In genomic region chr4:161172396-161173026, GRCh38 we compare ENCODE assay signal across 25 cellular contexts.
DNase-seq lines count a peak whose midpoint lies in the region; ATAC-seq, FAIRE-seq and TF ChIP-seq lines count a peak whose summit lies in the region.
"Had no signal": no experiment of that assay in that cellular context is flagged by ENCODE, and none has a peak within 500 bp of the region (broad histone marks: within the 10 kb centered on the region; RNA-seq: fewer than 3 reads in every experiment).

No MANE protein-coding gene starts in this region.

- CTCF ChIA-PET in HepG2 (lab: Yijun Ruan, JAX; ENCODE audit: low intra/inter-chr PET ratio, low total read pairs): no interaction called here

- H3K4me2 ChIP-seq in HepG2 (ENCODE audit: low read depth, low read length) (no peak overlapping the region), Karpas-422 (ENCODE audit: low read depth, low read length, poor library complexity, severe bottlenecking) (no peak overlapping the region), mesendoderm (ENCODE audit: low read length) (no peak overlapping the region)
- H3K4me2 ChIP-seq: BLaER1 treated with 17β-estradiol and CSF1 and Interleukin-3, amounts not matched to agents 10 nM and 100 nM had no signal

- H2BK5ac ChIP-seq in mesendoderm (ENCODE audit: low read length): no peak overlapping the region

- no peaks in the 10 kb centered on the region for H3K9me2 ChIP-seq in Karpas-422 (replicated peaks; ENCODE audit: insufficient read depth, low read length)

- H3K36me3 ChIP-seq in HepG2 (replicated peaks in 1 of 2; ENCODE audit: control insufficient read depth in 1 of 2, insufficient read depth in 2 of 2, low read length in 2 of 2) (no peaks in the 10 kb centered on the region), right lobe of liver (no peaks in the 10 kb centered on the region), Karpas-422 (ENCODE audit: insufficient read depth, low read length) (no peaks in the 10 kb centered on the region), small intestine (ENCODE audit: control insufficient read depth in 2 of 2, insufficient read depth in 2 of 2, low read length in 2 of 2) (no peaks in the 10 kb centered on the region), mesendoderm (ENCODE audit: control insufficient read depth, insufficient read depth, low read length) (no peaks in the 10 kb centered on the region), spleen (no peaks in the 10 kb centered on the region)
- H3K36me3 ChIP-seq: BE2C; BLaER1 treated with 17β-estradiol and CSF1 and Interleukin-3, amounts not matched to agents 10 nM and 100 nM; HAP-1 had no signal

- H3K27me3 ChIP-seq in HepG2 (ENCODE audit: control insufficient read depth in 1 of 2, insufficient read depth in 2 of 2, low read length in 2 of 2): no peaks in the 10 kb centered on the region
- H3K27me3 ChIP-seq in right lobe of liver: no peaks in the 10 kb centered on the region
- no peaks in the 10 kb centered on the region for H3K27me3 ChIP-seq in Karpas-422 (ENCODE audit: low read length)
- no peaks in the 10 kb centered on the region for H3K27me3 ChIP-seq in small intestine (ENCODE audit: control insufficient read depth in 2 of 2, insufficient read depth in 2 of 2, low read length in 2 of 2)
- no peaks in the 10 kb centered on the region for H3K27me3 ChIP-seq in mesendoderm (ENCODE audit: insufficient read depth, low read length, poor library complexity)
- no peaks in the 10 kb centered on the region for H3K27me3 ChIP-seq in spleen (replicated peaks in 1 of 7)
- H3K27me3 ChIP-seq: BE2C; BLaER1 treated with 17β-estradiol and CSF1 and Interleukin-3, amounts not matched to agents 10 nM and 100 nM had no signal

- no peak overlapping the region for H2BK120ac ChIP-seq in mesendoderm (ENCODE audit: low read depth, low read length)

- no peak for DNase-seq in HepG2 (ENCODE audit: low spot score)
- DNase-seq in right lobe of liver: no peak
- peak; percentile 6 for DNase-seq in Karpas-422
- peak; percentile 55 for DNase-seq in epithelial cell of esophagus (ENCODE audit: low read depth)
- DNase-seq in small intestine: no peak
- DNase-seq in mesendoderm: no peak
- DNase-seq in spleen: no peak
- DNase-seq: ACHN; AML-193; BE2C; CD4-positive, alpha-beta T cell; CD8-positive, alpha-beta memory T cell; DMS53; DMS79 treated with DMSO at 0.1 percent for 48 hours; GF-D8; GOT3; HFFc6 had no signal

- TF ChIP-seq EP300 in HepG2 (IDR thresholded peaks at IDR 0.05; ENCODE audit: low read depth in 2 of 2, low read length in 2 of 2) (no peak), HepG2 (CRISPR knock-in tag; IDR thresholded peaks at IDR 0.05; ENCODE audit: borderline replicate concordance) (no peak)

- H3K23ac ChIP-seq in mesendoderm (ENCODE audit: low read length): no peak overlapping the region

- TF ChIP-seq CTCF in HepG2 (CRISPR knock-in tag; IDR thresholded peaks at IDR 0.05) (no peak), right lobe of liver (IDR thresholded peaks at IDR 0.05) (no peak), epithelial cell of esophagus (IDR thresholded peaks at IDR 0.05; ENCODE audit: insufficient read depth, low read depth, low read length, missing control alignments) (no peak), spleen (IDR thresholded peaks at IDR 0.05 in 8 of 11, conservative IDR thresholded peaks at IDR 0.05 in 3 of 11) (no peak)

- H2AFZ ChIP-seq in HepG2 (ENCODE audit: low read length) (no peak overlapping the region), Karpas-422 (ENCODE audit: low read length) (no peak overlapping the region)

- H3K9me3 ChIP-seq in HepG2 (ENCODE audit: low read length): no peaks in the 10 kb centered on the region
- H3K9me3 ChIP-seq in right lobe of liver: no peaks in the 10 kb centered on the region
- H3K9me3 ChIP-seq in Karpas-422 (ENCODE audit: low read length): peaks cover 56% of the 10 kb centered on the region
- no peaks in the 10 kb centered on the region for H3K9me3 ChIP-seq in small intestine (ENCODE audit: control insufficient read depth, low read depth)
- peaks cover 0 to 5% (median 0%) of the 10 kb centered on the region in 8 donors for H3K9me3 ChIP-seq in spleen
- H3K9me3 ChIP-seq: BE2C; BLaER1 treated with 17β-estradiol and CSF1 and Interleukin-3, amounts not matched to agents 10 nM and 100 nM; HAP-1 had no signal

- no peak overlapping the region for H2BK15ac ChIP-seq in mesendoderm (replicated peaks; ENCODE audit: low read depth)

- no peak for TF ChIP-seq RAD21 in HepG2 (CRISPR knock-in tag; IDR thresholded peaks at IDR 0.05)

- FAIRE-seq in HepG2 (lab: Jason Lieb, UNC) (no peak), small intestine (lab: Jason Lieb, UNC) (no peak)
- FAIRE-seq: A204.1, D721Med, GM12892, H54 had no signal

- H3K18ac ChIP-seq in mesendoderm (ENCODE audit: low read length): no peak overlapping the region

- H3K9ac ChIP-seq in HepG2 (ENCODE audit: insufficient read depth, low read depth, low read length) (no peak overlapping the region), Karpas-422 (ENCODE audit: low read length) (no peak overlapping the region), mesendoderm (ENCODE audit: low read length) (no peak overlapping the region)
- H3K9ac ChIP-seq: BLaER1 treated with 17β-estradiol and CSF1 and Interleukin-3, amounts not matched to agents 10 nM and 100 nM had no signal

- intact Hi-C loops in HepG2 (cut with micrococcal nuclease; ENCODE audit: unreplicated experiment) (no loop called here), right lobe of liver (cut with DNase I) (no loop called here), spleen (cut with DNase I; ENCODE audit: low total_unique reads) (no loop called here)

- H4K8ac ChIP-seq in mesendoderm (ENCODE audit: low read depth, low read length): no peak overlapping the region

- no peaks in the 10 kb centered on the region for H3K4me1 ChIP-seq in HepG2 (ENCODE audit: insufficient read depth, low read length)
- H3K4me1 ChIP-seq in right lobe of liver: no peaks in the 10 kb centered on the region
- no peaks in the 10 kb centered on the region for H3K4me1 ChIP-seq in Karpas-422 (ENCODE audit: low read length)
- H3K4me1 ChIP-seq in small intestine (ENCODE audit: control insufficient read depth in 2 of 2, insufficient read depth in 1 of 2, low read depth in 1 of 2, low read length in 1 of 2): no peaks in the 10 kb centered on the region
- H3K4me1 ChIP-seq in mesendoderm (ENCODE audit: control insufficient read depth, low read depth, low read length): no peaks in the 10 kb centered on the region
- no peaks in the 10 kb centered on the region for H3K4me1 ChIP-seq in spleen
- H3K4me1 ChIP-seq: BLaER1 treated with 17β-estradiol and CSF1 and Interleukin-3, amounts not matched to agents 10 nM and 100 nM had no signal

- no peak overlapping the region for H4K5ac ChIP-seq in mesendoderm (ENCODE audit: low read length)

- POLR2A ChIA-PET in HepG2 (lab: Yijun Ruan, JAX): no interaction called here

- BruUV-seq in HepG2 (replicated peaks; lab: Mats Ljungman, UMichigan): no TSS peak

- H3K4me3 ChIP-seq in HepG2 (replicated peaks in 1 of 3; ENCODE audit: insufficient read depth in 1 of 3, low read depth in 2 of 3, low read length in 3 of 3) (no peak overlapping the region), right lobe of liver (no peak overlapping the region), Karpas-422 (ENCODE audit: low read length) (no peak overlapping the region), epithelial cell of esophagus (ENCODE audit: low read length) (no peak overlapping the region), small intestine (ENCODE audit: low read depth in 1 of 2, low read length in 2 of 2) (no peak overlapping the region), mesendoderm (ENCODE audit: low read length) (no peak overlapping the region), spleen (no peak overlapping the region)
- H3K4me3 ChIP-seq: BLaER1 treated with 17β-estradiol and CSF1 and Interleukin-3, amounts not matched to agents 10 nM and 100 nM; HAP-1 had no signal

- no peak for TF ChIP-seq POLR2A in HepG2 (IDR thresholded peaks at IDR 0.05; ENCODE audit: insufficient read depth in 1 of 2, low read depth in 2 of 2, low read length in 2 of 2)
- no peak for TF ChIP-seq POLR2A in right lobe of liver (IDR thresholded peaks at IDR 0.05)
- TF ChIP-seq POLR2A in spleen (IDR thresholded peaks at IDR 0.05): no peak

- H2AK5ac ChIP-seq in mesendoderm (ENCODE audit: low read length): no peak overlapping the region

- no peaks in the 10 kb centered on the region for H3K79me2 ChIP-seq in HepG2 (ENCODE audit: insufficient read depth, low read length)
- H3K79me2 ChIP-seq in Karpas-422 (ENCODE audit: low read length): no peaks in the 10 kb centered on the region
- H3K79me2 ChIP-seq in mesendoderm (ENCODE audit: control insufficient read depth, insufficient read depth, low read length): no peaks in the 10 kb centered on the region

- WGBS in HepG2 (ENCODE audit: low lambda C conversion rate): 2% methylated on average over 1 of the region's 1 CpG
- WGBS in right lobe of liver (ENCODE audit: insufficient coverage, low coverage, low lambda C conversion rate, missing lambda C conversion rate): 81% methylated on average over 1 of the region's 1 CpG
- 84 to 89% (median 88%) methylated on average over 1 of the region's 1 CpG for WGBS in small intestine, 3 donors
- no CpG with 5 or more reads among the region's 1 CpG for WGBS in mesendoderm (ENCODE audit: extremely low coverage, insufficient coverage, low lambda C conversion rate)
- WGBS in spleen, 5 donors: 81 to 88% (median 86%) methylated on average over 1 of the region's 1 CpG

- in situ Hi-C loops in HepG2 (cut with HindIII; ENCODE audit: extremely low pct_ligation_motif_present, low pct_unique_long_range_greater_than_20kb): no loop called here

- ATAC-seq in HepG2 (no peak), right lobe of liver (no peak), HG03432 (IDR thresholded peaks at IDR 0.05; ENCODE audit: unreplicated experiment) (peak; percentile 73)

- H4K20me1 ChIP-seq in HepG2 (ENCODE audit: insufficient read depth, low read length): no peaks in the 10 kb centered on the region
- no peaks in the 10 kb centered on the region for H4K20me1 ChIP-seq in Karpas-422 (ENCODE audit: insufficient read depth, low read depth, low read length)
- H4K20me1 ChIP-seq: BLaER1 treated with 17β-estradiol and CSF1 and Interleukin-3, amounts not matched to agents 10 nM and 100 nM had no signal

- H3K27ac ChIP-seq in HepG2 (ENCODE audit: extremely low read length, insufficient read depth, low read length) (no peak overlapping the region), right lobe of liver (no peak overlapping the region), Karpas-422 (ENCODE audit: low read length) (no peak overlapping the region), small intestine (ENCODE audit: low read depth in 1 of 2, low read length in 1 of 2) (no peak overlapping the region), mesendoderm (ENCODE audit: low read depth, low read length) (no peak overlapping the region), spleen (no peak overlapping the region)
- H3K27ac ChIP-seq: 22Rv1; BLaER1 treated with 17β-estradiol and CSF1 and Interleukin-3, amounts not matched to agents 10 nM and 100 nM had no signal

- no peak overlapping the region for H3K4ac ChIP-seq in mesendoderm (ENCODE audit: low read depth, low read length)

- H3K56ac ChIP-seq in mesendoderm (ENCODE audit: low read length): no peak overlapping the region

- H3K79me1 ChIP-seq in mesendoderm (ENCODE audit: low read length): no peaks in the 10 kb centered on the region

Comparison
In these comparisons a context has a peak if more than half of its experiments do, and no peak if none do; other contexts are left out.
1. DNase-seq: peak in Karpas-422 (single experiment) and epithelial cell of esophagus (single experiment); none in HepG2 (single experiment), right lobe of liver (0 of 3), small intestine (single experiment), mesendoderm (single experiment) and spleen (single experiment).